Comparison of ENCODE assay signal across 8 cellular contexts in genomic region chr1:221708987-221709386, GRCh38. TPM values are rescaled to one million over a fixed set of nuclear protein-coding genes. Genes with fewer than 3 reads are reported as not detected.
A peak's percentile ranks its signal among the peaks of the same experiment; 100 is the strongest.
DNase-seq lines count a peak whose midpoint lies in the region; ATAC-seq and TF ChIP-seq lines count a peak whose summit lies in the region.

No MANE protein-coding gene starts in this region.

- H3K36me3 ChIP-seq in upper lobe of right lung: peaks cover 8% of the 10 kb centered on the region

- H3K27ac ChIP-seq in upper lobe of right lung: peak overlapping the region; percentile 44

- TF ChIP-seq CTCF in AG10803 (conservative IDR thresholded peaks at IDR 0.05; ENCODE audit: low read length): no peak
- no peak for TF ChIP-seq CTCF in MCF 10A (IDR thresholded peaks at IDR 0.05; ENCODE audit: unreplicated experiment)
- no peak for TF ChIP-seq CTCF in upper lobe of right lung (IDR thresholded peaks at IDR 0.05)

- H3K36me3 Mint-ChIP-seq in IgD-negative memory B cell (peaks cover 3% of the 10 kb centered on the region), MCF 10A (ENCODE audit: insufficient read depth, unreplicated experiment) (peaks cover 20% of the 10 kb centered on the region)

- peak; percentile 25 for ATAC-seq in GM19043 (IDR thresholded peaks at IDR 0.05; ENCODE audit: low read depth, unreplicated experiment)
- peak; percentile 54 for ATAC-seq in upper lobe of right lung
- no peak for ATAC-seq in GM19397 (IDR thresholded peaks at IDR 0.05; ENCODE audit: unreplicated experiment)

- DNase-seq in AG10803 (ENCODE audit: low read depth) (peak; percentile 67), SHP77 (lab: John Stamatoyannopoulos, UW) (peak; percentile 98 to 99), MCF 10A (ENCODE audit: unreplicated experiment) (peak; percentile 63), medulla oblongata (ENCODE audit: extremely low spot score) (peak; percentile 93), upper lobe of right lung (no peak)

- H3K4me3 ChIP-seq in AG10803 (ENCODE audit: low read length) (no peak overlapping the region), upper lobe of right lung (no peak overlapping the region)

- H3K4me1 Mint-ChIP-seq in IgD-negative memory B cell: peaks cover 14 to 33% (median 29%) of the 10 kb centered on the region in 3 donors
- peaks cover 26% of the 10 kb centered on the region for H3K4me1 Mint-ChIP-seq in MCF 10A (ENCODE audit: insufficient read depth, unreplicated experiment)

- H3K27me3 ChIP-seq in upper lobe of right lung: no peaks in the 10 kb centered on the region

- peak overlapping the region; percentile 73 to 89 (median 76) for H3K27ac Mint-ChIP-seq in IgD-negative memory B cell
- peak overlapping the region; percentile 50 for H3K27ac Mint-ChIP-seq in MCF 10A (ENCODE audit: low read depth, unreplicated experiment)

- H3K9me3 ChIP-seq in upper lobe of right lung: no peaks in the 10 kb centered on the region

- intact Hi-C loops in MCF 10A (cut with micrococcal nuclease) (no loop called here), upper lobe of right lung (cut with DNase I) (no loop called here)

- no peaks in the 10 kb centered on the region for H3K9me3 Mint-ChIP-seq in IgD-negative memory B cell
- H3K9me3 Mint-ChIP-seq in MCF 10A (ENCODE audit: unreplicated experiment): no peaks in the 10 kb centered on the region

- POLR2A ChIA-PET in MCF 10A (lab: Yijun Ruan, JAX): interaction anchor here (0.6 to 4.7 kb wide), 7 partner anchors 8 to 746 kb away, joined by 3 to 18 read pairs (median 4); partner anchors contain the start of gene DUSP10

- peaks cover 31% of the 10 kb centered on the region for H3K4me1 ChIP-seq in upper lobe of right lung

- no TSS peak for BruUV-seq in MCF 10A (replicated peaks; lab: Mats Ljungman, UMichigan)

- H3K4me3 Mint-ChIP-seq in IgD-negative memory B cell: peak overlapping the region in 3 of 4 donors; percentile 1 to 56 (median 47)
- H3K4me3 Mint-ChIP-seq in MCF 10A (ENCODE audit: unreplicated experiment): no peak overlapping the region

- CTCF ChIA-PET in MCF 10A (lab: Yijun Ruan, JAX): interaction anchor here (0.6 to 1.8 kb wide), 7 partner anchors 10 to 747 kb away, joined by 3 to 8 read pairs (median 4); partner anchors contain the start of gene DUSP10

- no peaks in the 10 kb centered on the region for H3K27me3 Mint-ChIP-seq in IgD-negative memory B cell
- H3K27me3 Mint-ChIP-seq in MCF 10A (ENCODE audit: insufficient read depth, unreplicated experiment): no peaks in the 10 kb centered on the region

RNA-seq across cellular contexts. Expression of gene DUSP10, which starts 32.9 kb away (rescaled TPM):
- polyA plus RNA-seq in IgD-negative memory B cell: 8.6 TPM
- 15.9 and 22.0 TPM in 2 replicates for total RNA-seq in MCF 10A (2022)
- 8.2 TPM for total RNA-seq in upper lobe of right lung
